ENCODE assay signal across 9 cellular contexts in genomic region chr7:142873281-142873784, GRCh38. TPM values are rescaled to one million over a fixed set of nuclear protein-coding genes. Genes with fewer than 3 reads are reported as not detected.
A peak's percentile ranks its signal among the peaks of the same experiment; 100 is the strongest.
DNase-seq lines count a peak whose midpoint lies in the region; ATAC-seq, FAIRE-seq and TF ChIP-seq lines count a peak whose summit lies in the region.
"Had no signal": no experiment of that assay in that cellular context is flagged by ENCODE, and none has a peak within 500 bp of the region (broad histone marks: within the 10 kb centered on the region; RNA-seq: fewer than 3 reads in every experiment).

No MANE protein-coding gene starts in this region.

- WGBS in pancreas, 2 donors: 63 to 67% methylated on average over 11 of the region's 11 CpGs

- H3K27ac ChIP-seq in brain microvascular endothelial cell: no peak overlapping the region
- H3K27ac ChIP-seq in pancreas: no peak overlapping the region

- H3K4me3 ChIP-seq in brain microvascular endothelial cell (ENCODE audit: low read depth, low read length): no peak overlapping the region
- no peak overlapping the region for H3K4me3 ChIP-seq in pancreas

- FAIRE-seq in pancreas (lab: Jason Lieb, UNC) (no peak), HTR-8/SVneo (lab: Jason Lieb, UNC) (no peak)

- DNase-seq in GM10248 (ENCODE audit: extremely low spot score) (peak; percentile 59), NAMALWA (ENCODE audit: low spot score) (peak; percentile 73), brain microvascular endothelial cell (peak; percentile 7), pancreas (peak in 1 of 6 donors; percentile 63), NCI-H1930 (lab: John Stamatoyannopoulos, UW) (no peak), HTR-8/SVneo (ENCODE audit: insufficient read length, low spot score) (no peak)

- TF ChIP-seq CTCF in GM10248 (IDR thresholded peaks at IDR 0.05; ENCODE audit: control extremely low read depth, extremely low read depth, low read depth, missing control alignments) (peak; percentile 46), brain microvascular endothelial cell (IDR thresholded peaks at IDR 0.05; ENCODE audit: low read depth, low read length, missing control alignments) (peak; percentile 63), pancreas (IDR thresholded peaks at IDR 0.05) (peak; percentile 10 to 29 (median 26))

- ATAC-seq in GM21526 (IDR thresholded peaks at IDR 0.05; ENCODE audit: low FRiP score, unreplicated experiment) (peak; percentile 83), pancreas (peak; percentile 33 to 67 (median 47)), GM21737 (IDR thresholded peaks at IDR 0.05; ENCODE audit: unreplicated experiment) (no peak)

- POLR2A ChIA-PET in GM10248 (lab: Yijun Ruan, JAX): no interaction called here

- CTCF ChIA-PET in GM10248 (lab: Yijun Ruan, JAX): interaction anchor here (0.8 to 6.4 kb wide), 16 partner anchors 8 to 359 kb away, joined by 3 to 39 read pairs (median 5); no protein-coding TSS in a partner anchor

- H3K9me3 ChIP-seq in pancreas: no peaks in the 10 kb centered on the region

- H3K4me1 ChIP-seq in pancreas: no peaks in the 10 kb centered on the region

- in situ Hi-C loops in brain microvascular endothelial cell (cut with HindIII; ENCODE audit: low pct_ligation_motif_present, low sequenced_read_pairs): no loop called here

- H3K36me3 ChIP-seq in brain microvascular endothelial cell (replicated peaks) (no peaks in the 10 kb centered on the region), pancreas (peaks cover 0 to 20% (median 0%) of the 10 kb centered on the region in 3 donors)

- H3K27me3 ChIP-seq in brain microvascular endothelial cell (replicated peaks): no peaks in the 10 kb centered on the region
- H3K27me3 ChIP-seq in pancreas: no peaks in the 10 kb centered on the region

- intact Hi-C loops in pancreas (cut with DNase I): loop anchor here in 2 of 3 donors (10.0 kb wide), 2 partner anchors 131 to 341 kb away; no protein-coding TSS in a partner anchor

RNA-seq across cellular contexts. Expression of gene TRPV6, which starts 12.2 kb away (rescaled TPM):
- 10 to 100 TPM; 36.1 to 67.4 (median 47.5) TPM for total RNA-seq in pancreas
- polyA plus RNA-seq in pancreas: 100 to 1,000 TPM; 239 to 308 TPM
- total RNA-seq: T-cell had no signal

RNA-seq across cellular contexts. Expression of gene EPHB6, which starts 18.5 kb away (rescaled TPM):
- total RNA-seq in pancreas: 10 to 100 TPM; 23.8 to 34.7 (median 27.0) TPM
- polyA plus RNA-seq in pancreas: 100 to 1,000 TPM; 117 to 165 TPM

Comparison
In these comparisons a context has a peak if more than half of its experiments do, and no peak if none do; other contexts are left out.
1. DNase-seq: peak in GM10248 (single experiment), NAMALWA (single experiment) and brain microvascular endothelial cell (single experiment); none in NCI-H1930 (0 of 2) and HTR-8/SVneo (single experiment).
2. Peak in every context shown above with its lines, with median percentiles within 50 percentile points of each other: CTCF ChIP-seq.